In the genomic region with DNA sequence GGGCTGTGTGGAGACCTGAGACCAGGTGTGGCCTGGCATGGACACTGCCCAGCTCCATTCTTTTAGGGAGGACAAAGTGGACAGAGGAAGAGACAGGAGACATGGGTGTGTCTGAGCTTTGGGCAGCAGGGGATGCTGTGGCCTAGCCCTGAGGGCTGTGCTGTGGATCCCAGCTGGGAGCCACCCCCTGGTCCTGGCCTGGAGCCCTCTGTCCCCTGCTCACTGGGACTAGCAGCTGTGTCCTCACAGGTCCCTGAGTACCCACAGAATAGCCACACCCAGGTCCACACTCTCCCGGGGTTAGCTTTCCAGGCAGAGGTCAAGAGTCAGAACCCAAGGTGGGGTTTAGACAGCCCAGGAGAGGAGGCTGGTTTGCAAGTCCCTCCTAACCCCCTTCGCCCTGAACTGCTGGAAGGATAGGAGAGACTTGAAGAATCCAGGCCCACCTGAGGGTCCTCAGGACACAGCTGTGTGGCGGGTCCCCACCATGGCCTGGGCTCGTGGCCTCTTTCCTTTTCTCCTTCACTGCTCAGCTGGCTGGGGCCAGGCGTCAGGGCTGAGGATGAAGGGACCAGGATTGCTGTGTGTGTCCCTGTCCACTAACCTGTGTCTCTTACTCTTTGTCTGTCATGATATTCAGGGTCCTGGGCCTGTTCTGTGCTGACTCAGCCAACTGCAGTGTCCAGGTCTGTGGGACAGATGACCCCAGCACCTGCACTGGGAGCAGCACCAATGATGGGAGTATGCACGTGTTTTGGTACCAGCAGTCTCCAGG, we compare ENCODE assay signal across 20 cellular contexts.
DNase-seq lines count a peak whose midpoint lies in the region; ATAC-seq, FAIRE-seq and TF ChIP-seq lines count a peak whose summit lies in the region.
"Had no signal": no experiment of that assay in that cellular context is flagged by ENCODE, and none has a peak within 500 bp of the region (broad histone marks: within the 10 kb centered on the region; RNA-seq: fewer than 3 reads in every experiment).

No MANE protein-coding gene starts in this region.

- peak overlapping the region; percentile 65 for H3K9ac ChIP-seq in Karpas-422 (ENCODE audit: low read length)
- H3K9ac ChIP-seq in H1 (replicated peaks in 1 of 4; ENCODE audit: extremely low read depth in 1 of 4, low read depth in 3 of 4, low read length in 3 of 4) = no peak overlapping the region
- no peak overlapping the region for H3K9ac ChIP-seq in HepG2 (ENCODE audit: insufficient read depth, low read depth, low read length)

- no peak for TF ChIP-seq CTCF in natural killer cell (IDR thresholded peaks at IDR 0.05)
- no peak for TF ChIP-seq CTCF in H1 (IDR thresholded peaks at IDR 0.05; ENCODE audit: control extremely low read depth in 1 of 3, insufficient read depth in 1 of 3, low read depth in 1 of 3, low read length in 3 of 3)
- TF ChIP-seq CTCF in HepG2 (CRISPR knock-in tag; IDR thresholded peaks at IDR 0.05) = no peak

- POLR2A ChIA-PET in H1 (lab: Charles Lee; ENCODE audit: partially characterized antibody) = no interaction called here
- POLR2A ChIA-PET in HepG2 (lab: Yijun Ruan, JAX) = no interaction called here

- H2AK5ac ChIP-seq in H1 (ENCODE audit: low read depth, low read length) = no peak overlapping the region

- H3K79me1 ChIP-seq in H1 (ENCODE audit: low read depth, low read length) = no peaks in the 10 kb centered on the region

- peak overlapping the region; percentile 25; the same call in 1 of the 2 replicates for H4K8ac ChIP-seq in H1 (ENCODE audit: extremely low read depth, insufficient read depth, low read length)

- TF ChIP-seq EP300 in H1 (IDR thresholded peaks at IDR 0.05; ENCODE audit: borderline replicate concordance in 1 of 2, low read depth in 2 of 2, low read length in 2 of 2) (no peak), HepG2 (IDR thresholded peaks at IDR 0.05; ENCODE audit: low read depth in 2 of 2, low read length in 2 of 2) (no peak), HepG2 (CRISPR knock-in tag; IDR thresholded peaks at IDR 0.05; ENCODE audit: borderline replicate concordance) (no peak)

- no peak overlapping the region for H2AFZ ChIP-seq in Karpas-422 (ENCODE audit: low read length)
- no peak overlapping the region for H2AFZ ChIP-seq in H1 (ENCODE audit: low read length)
- no peak overlapping the region for H2AFZ ChIP-seq in HepG2 (ENCODE audit: low read length)

- 55% methylated on average over 5 of the region's 6 CpGs; no CpG with 5 or more reads in 1 of the 2 experiments for WGBS in H1 (ENCODE audit: extremely low coverage in 1 of 2, insufficient coverage in 1 of 2, insufficient read length in 1 of 2, insufficient replicate concordance in 2 of 2, low coverage in 1 of 2, low lambda C conversion rate in 2 of 2, missing lambda C conversion rate in 1 of 2), 2 experiments
- WGBS in thymus = 83% methylated on average over 6 of the region's 6 CpGs
- WGBS in HepG2 (ENCODE audit: low lambda C conversion rate) = 3% methylated on average over 6 of the region's 6 CpGs

- H3K4me1 Mint-ChIP-seq in natural killer cell treated with Interleukin-12 subunit alpha and Interleukin-12 subunit beta and Interleukin-15 and Interleukin-18, amount 100 ng/mL, for 72 hours (ENCODE audit: low read depth in 2 of 2) = peaks cover 6 to 18% of the 10 kb centered on the region in 2 donors
- peaks cover 16 to 17% of the 10 kb centered on the region in 2 donors for H3K4me1 Mint-ChIP-seq in natural killer cell

- H4K20me1 ChIP-seq in Karpas-422 (ENCODE audit: insufficient read depth, low read depth, low read length) (no peaks in the 10 kb centered on the region), H1 (replicated peaks in 1 of 2; ENCODE audit: control insufficient read depth in 1 of 2, insufficient read depth in 2 of 2, low read length in 2 of 2) (peaks cover 2% of the 10 kb centered on the region in 2 experiments), HepG2 (ENCODE audit: insufficient read depth, low read length) (no peaks in the 10 kb centered on the region)

- H2BK20ac ChIP-seq in H1 (ENCODE audit: low read length) = no peak overlapping the region

- H3K4ac ChIP-seq in H1 (replicated peaks; ENCODE audit: insufficient read length, low read depth, low read length) = no peak overlapping the region

- H2BK5ac ChIP-seq in H1 (ENCODE audit: low read depth, low read length) = no peak overlapping the region

- peaks cover 6 to 7% of the 10 kb centered on the region in 2 donors for H3K27me3 Mint-ChIP-seq in natural killer cell treated with Interleukin-12 subunit alpha and Interleukin-12 subunit beta and Interleukin-15 and Interleukin-18, amount 100 ng/mL, for 72 hours
- no peaks in the 10 kb centered on the region for H3K27me3 Mint-ChIP-seq in natural killer cell (ENCODE audit: low read depth in 2 of 2)

- TF ChIP-seq RAD21 in H1 (IDR thresholded peaks at IDR 0.05 in 1 of 2, conservative IDR thresholded peaks at IDR 0.05 in 1 of 2; ENCODE audit: low read depth in 2 of 2, low read length in 2 of 2) (no peak), HepG2 (CRISPR knock-in tag; IDR thresholded peaks at IDR 0.05) (no peak)

- H3K23ac ChIP-seq in H1 (ENCODE audit: insufficient read length) = no peak overlapping the region

- no peaks in the 10 kb centered on the region for H3K36me3 Mint-ChIP-seq in natural killer cell treated with Interleukin-12 subunit alpha and Interleukin-12 subunit beta and Interleukin-15 and Interleukin-18, amount 100 ng/mL, for 72 hours
- no peaks in the 10 kb centered on the region for H3K36me3 Mint-ChIP-seq in natural killer cell
- H3K36me3 Mint-ChIP-seq: CD14-positive monocyte had no signal

- H3K27ac ChIP-seq in Karpas-422 (ENCODE audit: low read length) = peak overlapping the region; percentile 96
- no peak overlapping the region for H3K27ac ChIP-seq in H1 (ENCODE audit: low read depth, low read length)
- H3K27ac ChIP-seq in thymus (ENCODE audit: low read depth) = peak overlapping the region; percentile 11
- H3K27ac ChIP-seq in HepG2 (ENCODE audit: extremely low read length, insufficient read depth, low read length) = no peak overlapping the region
- H3K27ac ChIP-seq: A549 had no signal

- H3K4me2 ChIP-seq in Karpas-422 (ENCODE audit: low read depth, low read length, poor library complexity, severe bottlenecking) = peak overlapping the region; percentile 83
- H3K4me2 ChIP-seq in H1 (ENCODE audit: insufficient read depth in 1 of 2, low read depth in 2 of 2, low read length in 2 of 2) = no peak overlapping the region
- no peak overlapping the region for H3K4me2 ChIP-seq in HepG2 (ENCODE audit: low read depth, low read length)
- H3K4me2 ChIP-seq: A549 had no signal

- TF ChIP-seq POLR2A in H1 (IDR thresholded peaks at IDR 0.05; ENCODE audit: control extremely low read depth in 1 of 2, low read depth in 2 of 2, low read length in 2 of 2) (no peak), HepG2 (IDR thresholded peaks at IDR 0.05; ENCODE audit: insufficient read depth in 1 of 2, low read depth in 2 of 2, low read length in 2 of 2) (no peak)

- CTCF ChIA-PET in H1 (lab: Charles Lee; ENCODE audit: partially characterized antibody) = interaction anchor here (0.9 to 8.8 kb wide), 12 partner anchors 9 to 118 kb away, joined by 3 to 91 read pairs (median 6); no protein-coding TSS in a partner anchor
- CTCF ChIA-PET in HepG2 (lab: Yijun Ruan, JAX; ENCODE audit: low intra/inter-chr PET ratio, low total read pairs) = no interaction called here

- no peak overlapping the region for H2BK12ac ChIP-seq in H1 (ENCODE audit: low read depth, low read length)

- H3K4me3 Mint-ChIP-seq in natural killer cell treated with Interleukin-12 subunit alpha and Interleukin-12 subunit beta and Interleukin-15 and Interleukin-18, amount 100 ng/mL, for 72 hours = no peak overlapping the region
- no peak overlapping the region for H3K4me3 Mint-ChIP-seq in natural killer cell
- H3K4me3 Mint-ChIP-seq: CD14-positive monocyte, HFFc6 had no signal

- no peak for FAIRE-seq in H1 (lab: Jason Lieb, UNC)
- FAIRE-seq in HepG2 (lab: Jason Lieb, UNC) = no peak
- FAIRE-seq: A549, H54 had no signal

- H3K36me3 ChIP-seq in Karpas-422 (ENCODE audit: insufficient read depth, low read length) (no peaks in the 10 kb centered on the region), H1 (ENCODE audit: control insufficient read depth in 2 of 4, insufficient read depth in 4 of 4, low read length in 3 of 4) (no peaks in the 10 kb centered on the region), thymus (ENCODE audit: control insufficient read depth, insufficient read depth) (no peaks in the 10 kb centered on the region), HepG2 (replicated peaks in 1 of 2; ENCODE audit: control insufficient read depth in 1 of 2, insufficient read depth in 2 of 2, low read length in 2 of 2) (no peaks in the 10 kb centered on the region)

- H3K27ac Mint-ChIP-seq in natural killer cell treated with Interleukin-12 subunit alpha and Interleukin-12 subunit beta and Interleukin-15 and Interleukin-18, amount 100 ng/mL, for 72 hours = no peak overlapping the region
- H3K27ac Mint-ChIP-seq in natural killer cell = no peak overlapping the region
- H3K27ac Mint-ChIP-seq: HFFc6 had no signal

- H3K23me2 ChIP-seq in H1 (ENCODE audit: low read depth, low read length) = no peaks in the 10 kb centered on the region

- intact Hi-C loops in natural killer cell (cut with micrococcal nuclease) = no loop called here
- intact Hi-C loops in HepG2 (cut with micrococcal nuclease; ENCODE audit: unreplicated experiment) = no loop called here

- H4K5ac ChIP-seq in H1 (ENCODE audit: insufficient read length, low read depth, low read length) = no peak overlapping the region

- H2BK120ac ChIP-seq in H1 (replicated peaks; ENCODE audit: low read depth, low read length) = no peak overlapping the region

- no peaks in the 10 kb centered on the region for H3K9me3 Mint-ChIP-seq in natural killer cell treated with Interleukin-12 subunit alpha and Interleukin-12 subunit beta and Interleukin-15 and Interleukin-18, amount 100 ng/mL, for 72 hours
- no peaks in the 10 kb centered on the region for H3K9me3 Mint-ChIP-seq in natural killer cell
- H3K9me3 Mint-ChIP-seq: HFFc6 had no signal

- H3K4me1 ChIP-seq in Karpas-422 (ENCODE audit: low read length) = peaks cover 95% of the 10 kb centered on the region
- no peaks in the 10 kb centered on the region for H3K4me1 ChIP-seq in H1 (replicated peaks in 1 of 4; ENCODE audit: control insufficient read depth in 3 of 4, insufficient read depth in 4 of 4, low read length in 3 of 4)
- H3K4me1 ChIP-seq in thymus (ENCODE audit: control insufficient read depth, insufficient read depth, low read length) = peaks cover 17% of the 10 kb centered on the region
- H3K4me1 ChIP-seq in HepG2 (ENCODE audit: insufficient read depth, low read length) = peaks cover 5% of the 10 kb centered on the region; the same call in 1 of the 2 replicates
- H3K4me1 ChIP-seq: A549 had no signal

- no TSS peak for BruUV-seq in HepG2 (replicated peaks; lab: Mats Ljungman, UMichigan)

- H3K79me2 ChIP-seq in Karpas-422 (ENCODE audit: low read length) = no peaks in the 10 kb centered on the region
- H3K79me2 ChIP-seq in H1 (ENCODE audit: control insufficient read depth in 1 of 2, insufficient read depth in 2 of 2, low read length in 2 of 2) = no peaks in the 10 kb centered on the region
- H3K79me2 ChIP-seq in HepG2 (ENCODE audit: insufficient read depth, low read length) = no peaks in the 10 kb centered on the region

- H3K14ac ChIP-seq in H1 (ENCODE audit: insufficient read length) = no peak overlapping the region

- in situ Hi-C loops in HepG2 (cut with HindIII; ENCODE audit: extremely low pct_ligation_motif_present, low pct_unique_long_range_greater_than_20kb) = no loop called here

- H3K27me3 ChIP-seq in Karpas-422 (ENCODE audit: low read length) (no peaks in the 10 kb centered on the region), H1 (replicated peaks in 1 of 4; ENCODE audit: control insufficient read depth in 3 of 4, extremely low read depth in 1 of 4, insufficient read depth in 3 of 4, low read length in 3 of 4) (peaks cover 80 to 96% (median 94%) of the 10 kb centered on the region in 4 experiments), thymus (ENCODE audit: control insufficient read depth, insufficient read depth) (no peaks in the 10 kb centered on the region), HepG2 (ENCODE audit: control insufficient read depth in 1 of 2, insufficient read depth in 2 of 2, low read length in 2 of 2) (peaks cover 0 to 14% of the 10 kb centered on the region in 2 experiments; a peak in 1 of 5 replicates)

- ATAC-seq in natural killer cell treated with Interleukin-12 subunit alpha and Interleukin-12 subunit beta and Interleukin-15 and Interleukin-18, amount 100 ng/mL, for 72 hours = peak; percentile 29 to 52
- ATAC-seq in natural killer cell (no peak), HepG2 (no peak)
- ATAC-seq: SK-N-SH treated with all-trans-retinoic acid at 6 μM for 48 hours had no signal

- no peak overlapping the region for H4K91ac ChIP-seq in H1 (replicated peaks; ENCODE audit: insufficient read length, low read length)

- no peak for DNase-seq in natural killer cell treated with Interleukin-12 subunit alpha and Interleukin-12 subunit beta and Interleukin-15 and Interleukin-18, amount 100 ng/mL, for 72 hours (ENCODE audit: low spot score)
- DNase-seq in natural killer cell (no peak), Karpas-422 (no peak), H1 (ENCODE audit: low read depth in 1 of 2, low spot score in 2 of 2) (no peak), HepG2 (ENCODE audit: low spot score) (no peak), UCSD-AML1 (lab: John Stamatoyannopoulos, UW; ENCODE audit: unreplicated experiment) (no peak), NCI-H2029 (lab: John Stamatoyannopoulos, UW) (no peak)
- DNase-seq: COR-L47, EL, HFFc6, NCI-H1436, NCI-H2029 treated with DMSO at 0.1 percent for 48 hours, NCI-H446 treated with DMSO at 0.1 percent for 48 hours, NCI-H82, SHP77 treated with DMSO at 0.1 percent for 48 hours had no signal

- H3K56ac ChIP-seq in H1 (replicated peaks; ENCODE audit: insufficient read length, low read depth, low read length) = no peak overlapping the region

- H3K9me3 ChIP-seq in Karpas-422 (ENCODE audit: low read length) (no peaks in the 10 kb centered on the region), H1 (ENCODE audit: insufficient read depth in 2 of 2, low read depth in 1 of 2, low read length in 1 of 2) (no peaks in the 10 kb centered on the region), thymus (ENCODE audit: control insufficient read depth) (no peaks in the 10 kb centered on the region), HepG2 (ENCODE audit: low read length) (no peaks in the 10 kb centered on the region)
- H3K9me3 ChIP-seq: A549 had no signal

- H3K4me3 ChIP-seq in Karpas-422 (ENCODE audit: low read length) (peak overlapping the region; percentile 33; the same call in 1 of the 2 replicates), H1 (ENCODE audit: extremely low read depth in 1 of 4, insufficient read depth in 2 of 4, low read depth in 3 of 4, low read length in 4 of 4) (no peak overlapping the region), thymus (ENCODE audit: low read length) (no peak overlapping the region), HepG2 (replicated peaks in 1 of 3; ENCODE audit: insufficient read depth in 1 of 3, low read depth in 2 of 3, low read length in 3 of 3) (no peak overlapping the region)
- H3K4me3 ChIP-seq: A549 had no signal

- no peaks in the 10 kb centered on the region for H3K9me2 ChIP-seq in Karpas-422 (replicated peaks; ENCODE audit: insufficient read depth, low read length)

- no peak overlapping the region for H3K18ac ChIP-seq in H1 (ENCODE audit: extremely low read depth, low read length)

- H2BK15ac ChIP-seq in H1 (ENCODE audit: low read length) = no peak overlapping the region

Comparison
In these comparisons a context has a peak if more than half of its experiments do, and no peak if none do; other contexts are left out.
1. ATAC-seq: peak in natural killer cell treated with Interleukin-12 subunit alpha and Interleukin-12 subunit beta and Interleukin-15 and Interleukin-18, amount 100 ng/mL, for 72 hours (2 of 2); none in natural killer cell (0 of 3) and HepG2 (single experiment).
2. H3K27ac ChIP-seq: peak in Karpas-422 (single experiment) and thymus (single experiment); none in H1 (single experiment) and HepG2 (single experiment).